Comparison of ENCODE assay signal across 21 cellular contexts in genomic region chr7:32047075-32047474, GRCh38. TPM values are rescaled to one million over a fixed set of nuclear protein-coding genes. Genes with fewer than 3 reads are reported as not detected.
DNase-seq lines count a peak whose midpoint lies in the region; ATAC-seq and TF ChIP-seq lines count a peak whose summit lies in the region.
"Had no signal": no experiment of that assay in that cellular context is flagged by ENCODE, and none has a peak within 500 bp of the region (broad histone marks: within the 10 kb centered on the region; RNA-seq: fewer than 3 reads in every experiment).

No MANE protein-coding gene starts in this region.

- no peaks in the 10 kb centered on the region for H3K9me3 ChIP-seq in OCI-LY3 (ENCODE audit: insufficient read depth, low read length)
- H3K9me3 ChIP-seq: mucosa of descending colon, psoas muscle, suprapubic skin had no signal

- H3K4me3 ChIP-seq in OCI-LY3 (ENCODE audit: low read length) = no peak overlapping the region
- H3K4me3 ChIP-seq: mucosa of descending colon, neural progenitor cell, psoas muscle, suprapubic skin had no signal

- no peaks in the 10 kb centered on the region for H4K20me1 ChIP-seq in OCI-LY3 (ENCODE audit: insufficient read depth, low read length)

- H3K36me3 ChIP-seq in OCI-LY3 (replicated peaks; ENCODE audit: low read depth, low read length) = no peaks in the 10 kb centered on the region
- H3K36me3 ChIP-seq: neural progenitor cell, suprapubic skin had no signal

- H3K4me1 ChIP-seq in OCI-LY3 (ENCODE audit: low read length) = peaks cover 9% of the 10 kb centered on the region
- H3K4me1 ChIP-seq: neural progenitor cell, psoas muscle, suprapubic skin had no signal

- intact Hi-C loops in head of caudate nucleus (cut with DNase I) (no loop called here), Right ventricle myocardium inferior (cut with DNase I) (no loop called here)

- peaks cover 12% of the 10 kb centered on the region; the same call in 1 of the 2 replicates for H3K27me3 ChIP-seq in OCI-LY3 (ENCODE audit: low read depth, low read length)
- H3K27me3 ChIP-seq: neural progenitor cell, suprapubic skin had no signal

- H2AFZ ChIP-seq in OCI-LY3 (ENCODE audit: low read depth, low read length) = no peak overlapping the region
- H2AFZ ChIP-seq: neural progenitor cell had no signal

- H3K9ac ChIP-seq in OCI-LY3 (ENCODE audit: low read length) = no peak overlapping the region
- H3K9ac ChIP-seq: neural progenitor cell had no signal

- peak overlapping the region; percentile 14; the same call in 1 of the 2 replicates for H3K4me2 ChIP-seq in OCI-LY3 (ENCODE audit: low read length)
- H3K4me2 ChIP-seq: neural progenitor cell had no signal

- ATAC-seq in GM18508 (IDR thresholded peaks at IDR 0.05; ENCODE audit: insufficient read depth, unreplicated experiment) (peak; percentile 33), GM21423 (IDR thresholded peaks at IDR 0.05; ENCODE audit: unreplicated experiment) (peak; percentile 42), HG03175 (IDR thresholded peaks at IDR 0.05; ENCODE audit: unreplicated experiment) (peak; percentile 55), GM19351 (IDR thresholded peaks at IDR 0.05; ENCODE audit: unreplicated experiment) (no peak), Right ventricle myocardium inferior (no peak)
- ATAC-seq: mucosa of descending colon, psoas muscle had no signal

- H3K27ac ChIP-seq in OCI-LY3 (ENCODE audit: low read length) = no peak overlapping the region
- H3K27ac ChIP-seq: neural progenitor cell, psoas muscle, suprapubic skin had no signal

- no peak for DNase-seq in head of caudate nucleus
- no peak for DNase-seq in GM03348 (ENCODE audit: low spot score)
- no peak for DNase-seq in Right ventricle myocardium inferior (ENCODE audit: missing footprints)
- DNase-seq: activated CD4-positive, alpha-beta T cell treated with anti-CD3 and anti-CD28 coated beads for 4 hours; activated effector memory CD4-positive, alpha-beta T cell treated with Interleukin-2 at 50 U/mL for 16 hours; dermis blood vessel endothelial cell; foreskin melanocyte; HFFc6; Karpas-422; mucosa of descending colon; NCI-H774; psoas muscle; RPMI8226 had no signal

- no peaks in the 10 kb centered on the region for H3K79me2 ChIP-seq in OCI-LY3 (ENCODE audit: low read length)

- TF ChIP-seq CTCF in OCI-LY3 (IDR thresholded peaks at IDR 0.05; ENCODE audit: low read depth, low read length) = no peak

RNA-seq across cellular contexts. Expression of gene PDE1C, which starts 23.1 kb away (rescaled TPM):
- 198 TPM for total RNA-seq in Right ventricle myocardium inferior
- total RNA-seq: bronchial epithelial cell had no signal

Comparison
In these comparisons a context has a peak if more than half of its experiments do, and no peak if none do; other contexts are left out.
1. ATAC-seq: peak in GM18508 (single experiment), GM21423 (single experiment) and HG03175 (single experiment); none in GM19351 (single experiment) and Right ventricle myocardium inferior (single experiment).